ENCODE assay signal across 9 cellular contexts in genomic region chr16:68288252-68288650, GRCh38. TPM values are rescaled to one million over a fixed set of nuclear protein-coding genes. Genes with fewer than 3 reads are reported as not detected.
DNase-seq lines count a peak whose midpoint lies in the region; ATAC-seq and TF ChIP-seq lines count a peak whose summit lies in the region.
"Had no signal": no experiment of that assay in that cellular context is flagged by ENCODE, and none has a peak within 500 bp of the region (broad histone marks: within the 10 kb centered on the region; RNA-seq: fewer than 3 reads in every experiment).

No MANE protein-coding gene starts in this region.

- peak overlapping the region; percentile 5 for H3K4me3 ChIP-seq in CD8-positive, alpha-beta memory T cell (ENCODE audit: low read length)
- H3K4me3 ChIP-seq in fibroblast of lung (replicated peaks in 1 of 4; ENCODE audit: control extremely low read depth in 1 of 4, insufficient read depth in 1 of 4, low read depth in 3 of 4, low read length in 4 of 4): no peak overlapping the region
- H3K4me3 ChIP-seq in gastrocnemius medialis: no peak overlapping the region

- intact Hi-C loops in activated CD4-positive, alpha-beta memory T cell treated with anti-CD3 and anti-CD28 coated beads for 36 hours (cut with micrococcal nuclease): no loop called here
- intact Hi-C loops in gastrocnemius medialis (cut with DNase I; ENCODE audit: low total_unique reads): loop anchor here (1.0 kb wide), 1 partner anchor 22 kb away; the partner anchor contains the start of gene SLC7A6OS

- peaks cover 18% of the 10 kb centered on the region for H3K36me3 ChIP-seq in CD8-positive, alpha-beta memory T cell (ENCODE audit: insufficient read depth, low read length)
- peaks cover 9% of the 10 kb centered on the region for H3K36me3 ChIP-seq in fibroblast of lung (ENCODE audit: control insufficient read depth, insufficient read depth, low read length)
- peaks cover 0 to 58% of the 10 kb centered on the region in 2 donors for H3K36me3 ChIP-seq in gastrocnemius medialis

- no peaks in the 10 kb centered on the region for H4K20me1 ChIP-seq in fibroblast of lung (ENCODE audit: control insufficient read depth, extremely low read depth, insufficient read depth, low read length)

- no peak for TF ChIP-seq CTCF in fibroblast of lung (conservative IDR thresholded peaks at IDR 0.05 in 1 of 2, IDR thresholded peaks at IDR 0.05 in 1 of 2; ENCODE audit: low read depth in 1 of 2, low read length in 2 of 2)
- peak in 1 of 5 experiments; percentile 1 for TF ChIP-seq CTCF in gastrocnemius medialis (IDR thresholded peaks at IDR 0.05 in 4 of 5, conservative IDR thresholded peaks at IDR 0.05 in 1 of 5)

- no peaks in the 10 kb centered on the region for H3K9me3 Mint-ChIP-seq in CD8-positive, alpha-beta memory T cell
- no peaks in the 10 kb centered on the region for H3K9me3 Mint-ChIP-seq in activated CD4-positive, alpha-beta memory T cell treated with anti-CD3 and anti-CD28 coated beads for 36 hours

- no peaks in the 10 kb centered on the region for H3K27me3 Mint-ChIP-seq in CD8-positive, alpha-beta memory T cell
- no peaks in the 10 kb centered on the region for H3K27me3 Mint-ChIP-seq in activated CD4-positive, alpha-beta memory T cell treated with anti-CD3 and anti-CD28 coated beads for 36 hours

- no peak overlapping the region for H3K27ac ChIP-seq in CD8-positive, alpha-beta memory T cell (ENCODE audit: low read depth, low read length)
- H3K27ac ChIP-seq in fibroblast of lung (ENCODE audit: insufficient read depth, low read length) (peak overlapping the region; percentile 70), gastrocnemius medialis (peak overlapping the region; percentile 86 to 99 (median 95))

- no peak overlapping the region for H2AFZ ChIP-seq in fibroblast of lung (ENCODE audit: low read length)

- peak overlapping the region in 6 of 7 donors; percentile 53 to 84 (median 76) for H3K4me3 Mint-ChIP-seq in CD8-positive, alpha-beta memory T cell
- no peak overlapping the region for H3K4me3 Mint-ChIP-seq in activated CD4-positive, alpha-beta memory T cell treated with anti-CD3 and anti-CD28 coated beads for 36 hours

- peaks cover 3 to 62% (median 22%) of the 10 kb centered on the region in 3 donors for H3K36me3 Mint-ChIP-seq in CD8-positive, alpha-beta memory T cell
- peaks cover 52% of the 10 kb centered on the region for H3K36me3 Mint-ChIP-seq in activated CD4-positive, alpha-beta memory T cell treated with anti-CD3 and anti-CD28 coated beads for 36 hours

- DNase-seq in CD8-positive, alpha-beta memory T cell: no peak
- no peak for DNase-seq in activated CD4-positive, alpha-beta memory T cell treated with anti-CD3 and anti-CD28 coated beads for 36 hours
- DNase-seq in fibroblast of lung (ENCODE audit: low read depth in 2 of 2): no peak
- no peak for DNase-seq in gastrocnemius medialis
- no peak for DNase-seq in stimulated activated CD4-positive, alpha-beta T cell treated with anti-CD3 and anti-CD28 coated beads, Interleukin-4, amount 100 ng/mL, for 4 hours
- no peak for DNase-seq in NCI-H748 (lab: John Stamatoyannopoulos, UW; ENCODE audit: unreplicated experiment)
- DNase-seq in amniotic stem cell (lab: John Stamatoyannopoulos, UW): no peak
- DNase-seq: NCI-H2171 treated with DMSO at 0.1 percent for 48 hours had no signal

- ATAC-seq in gastrocnemius medialis (peak in 1 of 2 donors; percentile 0), HG03469 (IDR thresholded peaks at IDR 0.05; ENCODE audit: unreplicated experiment) (no peak)

- in situ Hi-C loops in gastrocnemius medialis (cut with MboI; ENCODE audit: low sequenced_read_pairs in 4 of 4): no loop called here

- POLR2A ChIA-PET in CD8-positive, alpha-beta memory T cell (lab: Charles Lee): interaction anchor here (0.5 to 1.6 kb wide), 4 partner anchors 13 to 399 kb away, joined by 4 to 9 read pairs (median 6); partner anchors contain the start of genes PLA2G15, PRMT7 and SLC7A6OS
- POLR2A ChIA-PET in activated CD4-positive, alpha-beta memory T cell treated with anti-CD3 and anti-CD28 coated beads for 36 hours (lab: Charles Lee): interaction anchor here (0.6 to 3.6 kb wide), 5 partner anchors 16 to 721 kb away, joined by 3 to 11 read pairs (median 3); partner anchors contain the start of genes PRMT7, SLC7A6 and SLC7A6OS

- H3K9ac ChIP-seq in fibroblast of lung (ENCODE audit: insufficient read depth, low read length): no peak overlapping the region

- H3K9me3 ChIP-seq in CD8-positive, alpha-beta memory T cell (ENCODE audit: low read length): no peaks in the 10 kb centered on the region
- H3K9me3 ChIP-seq in fibroblast of lung (ENCODE audit: control insufficient read depth, insufficient read depth, low read depth, low read length): no peaks in the 10 kb centered on the region
- no peaks in the 10 kb centered on the region for H3K9me3 ChIP-seq in gastrocnemius medialis

- peaks cover 89 to 93% (median 93%) of the 10 kb centered on the region in 3 donors for H3K4me1 Mint-ChIP-seq in CD8-positive, alpha-beta memory T cell
- H3K4me1 Mint-ChIP-seq in activated CD4-positive, alpha-beta memory T cell treated with anti-CD3 and anti-CD28 coated beads for 36 hours (ENCODE audit: low read depth): peaks cover 92% of the 10 kb centered on the region

- peaks cover 6% of the 10 kb centered on the region for H3K79me2 ChIP-seq in fibroblast of lung (ENCODE audit: control insufficient read depth, insufficient read depth, low read length)

- H3K27ac Mint-ChIP-seq in CD8-positive, alpha-beta memory T cell: peak overlapping the region; percentile 79 to 98 (median 91)
- H3K27ac Mint-ChIP-seq in activated CD4-positive, alpha-beta memory T cell treated with anti-CD3 and anti-CD28 coated beads for 36 hours: peak overlapping the region; percentile 93

- H3K27me3 ChIP-seq in CD8-positive, alpha-beta memory T cell (ENCODE audit: insufficient read depth, low read length, poor library complexity, severe bottlenecking): no peaks in the 10 kb centered on the region
- no peaks in the 10 kb centered on the region for H3K27me3 ChIP-seq in fibroblast of lung (ENCODE audit: control insufficient read depth, insufficient read depth, low read length)
- no peaks in the 10 kb centered on the region for H3K27me3 ChIP-seq in gastrocnemius medialis

- peak overlapping the region; percentile 30 for H3K4me2 ChIP-seq in fibroblast of lung (ENCODE audit: extremely low read depth, insufficient read depth, low read length)

- CTCF ChIA-PET in CD8-positive, alpha-beta memory T cell (lab: Charles Lee): interaction anchor here (0.8 to 22.1 kb wide), 5 partner anchors 23 to 51 kb away, joined by 3 to 319 read pairs (median 4); partner anchors contain the start of genes PRMT7, SLC7A6 and SLC7A6OS
- CTCF ChIA-PET in activated CD4-positive, alpha-beta memory T cell treated with anti-CD3 and anti-CD28 coated beads for 36 hours (lab: Charles Lee): interaction anchor here (0.7 to 15.3 kb wide), 5 partner anchors 9 to 41 kb away, joined by 3 to 237 read pairs (median 3); partner anchors contain the start of gene SLC7A6

- TF ChIP-seq POLR2A in gastrocnemius medialis (IDR thresholded peaks at IDR 0.05): peak in 1 of 2 donors; percentile 54

- H3K4me1 ChIP-seq in CD8-positive, alpha-beta memory T cell (ENCODE audit: insufficient read depth, low read length): peaks cover 96% of the 10 kb centered on the region
- H3K4me1 ChIP-seq in fibroblast of lung (ENCODE audit: control insufficient read depth, extremely low read depth, insufficient read depth, low read length) (peaks cover 10% of the 10 kb centered on the region), gastrocnemius medialis (peaks cover 73 to 76% of the 10 kb centered on the region in 2 donors)

RNA-seq across cellular contexts. Expression of gene SLC7A6OS, which starts 22.5 kb away (rescaled TPM):
- 10 to 100 TPM; 21.8 to 25.5 TPM for total RNA-seq in CD8-positive, alpha-beta memory T cell
- 28.2 TPM for polyA plus RNA-seq in CD8-positive, alpha-beta memory T cell
- total RNA-seq in activated CD4-positive, alpha-beta memory T cell treated with anti-CD3 and anti-CD28 coated beads for 36 hours: 10 to 100 TPM; 20.6 to 22.2 TPM
- 16.4 and 19.5 TPM in 2 replicates for total RNA-seq in fibroblast of lung
- polyA plus RNA-seq in fibroblast of lung: 8.7 and 10.0 TPM in 2 replicates
- 8.5 and 9.1 TPM in 2 replicates for polyA plus RNA-seq in fibroblast of lung (2012)
- polyA minus RNA-seq in fibroblast of lung (ENCODE audit: low replicate concordance): 2.3 and 6.4 TPM in 2 replicates
- 1 to 10 TPM; 5.0 to 8.8 (median 7.3) TPM for total RNA-seq in gastrocnemius medialis

RNA-seq across cellular contexts. Expression of gene PRMT7, which starts 22.6 kb away (rescaled TPM):
- total RNA-seq in CD8-positive, alpha-beta memory T cell: 10 to 100 TPM; 61.1 to 67.5 TPM
- 41.8 TPM for polyA plus RNA-seq in CD8-positive, alpha-beta memory T cell
- total RNA-seq in activated CD4-positive, alpha-beta memory T cell treated with anti-CD3 and anti-CD28 coated beads for 36 hours: 10 to 100 TPM; 60.4 to 62.8 TPM
- total RNA-seq in fibroblast of lung (39.3 and 44.4 TPM in 2 replicates), gastrocnemius medialis (10 to 100 TPM; 22.2 to 41.0 (median 32.8) TPM)
- 24.0 and 34.0 TPM in 2 replicates for polyA plus RNA-seq in fibroblast of lung
- 18.4 and 27.6 TPM in 2 replicates for polyA plus RNA-seq in fibroblast of lung (2012)
- polyA minus RNA-seq in fibroblast of lung (ENCODE audit: low replicate concordance): 28.2 and 62.1 TPM in 2 replicates

RNA-seq across cellular contexts. Expression of gene SLC7A6, which starts 23.9 kb away (rescaled TPM):
- total RNA-seq in CD8-positive, alpha-beta memory T cell: 10 to 100 TPM; 91.2 to 94.9 TPM
- 18.7 TPM for polyA plus RNA-seq in CD8-positive, alpha-beta memory T cell
- 10 to 100 TPM; 62.8 to 63.8 TPM for total RNA-seq in activated CD4-positive, alpha-beta memory T cell treated with anti-CD3 and anti-CD28 coated beads for 36 hours
- total RNA-seq in fibroblast of lung (8.5 and 11.9 TPM in 2 replicates), gastrocnemius medialis (100 to 1,000 TPM in 3 of 4 donors, 10 to 100 TPM in 1; 97.3 to 205 (median 117) TPM)
- 16.0 and 19.0 TPM in 2 replicates for polyA plus RNA-seq in fibroblast of lung
- polyA plus RNA-seq in fibroblast of lung (2012): 10.4 and 11.6 TPM in 2 replicates
- 70.2 and 119 TPM in 2 replicates for polyA minus RNA-seq in fibroblast of lung (ENCODE audit: low replicate concordance)

RNA-seq across cellular contexts. Expression of gene PLA2G15, which starts 43.1 kb away (rescaled TPM):
- total RNA-seq in CD8-positive, alpha-beta memory T cell: 1 to 10 TPM; 9.0 to 9.4 TPM
- polyA plus RNA-seq in CD8-positive, alpha-beta memory T cell: 11.0 TPM
- total RNA-seq in activated CD4-positive, alpha-beta memory T cell treated with anti-CD3 and anti-CD28 coated beads for 36 hours: 1 to 10 TPM; 8.0 to 8.7 TPM
- total RNA-seq in fibroblast of lung (14.9 and 28.7 TPM in 2 replicates), gastrocnemius medialis (10 to 100 TPM; 67.8 to 91.3 (median 84.8) TPM)
- 19.6 and 22.2 TPM in 2 replicates for polyA plus RNA-seq in fibroblast of lung
- polyA plus RNA-seq in fibroblast of lung (2012): 21.6 and 22.2 TPM in 2 replicates
- polyA minus RNA-seq in fibroblast of lung (ENCODE audit: low replicate concordance): 42.2 and 49.7 TPM in 2 replicates

RNA-seq across cellular contexts. Expression of gene ESRP2, which starts 52.3 kb away (rescaled TPM):
- total RNA-seq in CD8-positive, alpha-beta memory T cell: under 1 TPM; 0.11 to 0.27 TPM
- 0.32 TPM for polyA plus RNA-seq in CD8-positive, alpha-beta memory T cell
- total RNA-seq in activated CD4-positive, alpha-beta memory T cell treated with anti-CD3 and anti-CD28 coated beads for 36 hours: under 1 TPM; 0.27 to 0.59 TPM
- total RNA-seq in fibroblast of lung (under 0.01 and 0.17 TPM in 2 replicates), gastrocnemius medialis (under 1 TPM in 3 of 4 donors, not detected in 1; 0.11 to 0.51 (median 0.13) TPM)
- polyA plus RNA-seq in fibroblast of lung: 0.08 and 0.10 TPM in 2 replicates
- polyA plus RNA-seq in fibroblast of lung (2012): 0.03 and 0.12 TPM in 2 replicates
- polyA minus RNA-seq in fibroblast of lung (ENCODE audit: low replicate concordance): not detected in 2 replicates
